28 cellular contexts compared by ENCODE assay signal in the genomic region with DNA sequence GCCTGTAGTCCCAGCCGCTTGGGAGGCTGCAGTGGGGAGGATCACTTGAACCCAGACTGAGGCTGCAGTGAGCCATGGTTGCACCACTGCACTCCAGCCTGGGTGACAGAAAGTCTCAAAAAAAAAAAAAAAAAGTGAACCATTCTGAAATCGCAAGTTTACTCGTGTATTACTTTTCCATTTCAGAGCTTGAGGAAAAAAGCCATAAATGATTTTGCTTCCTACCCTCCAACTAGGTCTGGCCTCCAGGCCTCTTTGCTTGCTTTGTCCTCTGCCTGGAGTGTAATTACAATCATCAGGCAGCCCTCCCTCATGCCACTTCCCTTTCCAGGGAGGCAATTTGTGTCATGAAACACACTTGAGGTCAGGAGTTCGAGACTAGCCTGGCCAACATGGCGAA.
"Had no signal": no experiment of that assay in that cellular context is flagged by ENCODE, and none has a peak within 500 bp of the region (broad histone marks: within the 10 kb centered on the region; RNA-seq: fewer than 3 reads in every experiment).

No MANE protein-coding gene starts in this region.

- H3K4me3 ChIP-seq: left ventricle myocardium inferior, lung, neural progenitor cell, pancreas, prostate gland, skin epidermis, stomach, testis, thyroid gland, transverse colon, upper lobe of left lung, vagina had no signal

- H3K9me3 ChIP-seq: left ventricle myocardium inferior, neutrophil, pancreas, prostate gland, stomach, testis, thyroid gland, transverse colon, upper lobe of left lung, vagina had no signal

- H3K4me1 ChIP-seq: neural progenitor cell, pancreas, testis, thyroid gland had no signal

- H3K27ac Mint-ChIP-seq: mesothelial cell of epicardium; natural killer cell; nephron progenitor cell; neural progenitor cell; stimulated activated naive B cell treated with anti-CD40 and anti-IgM and Interleukin-4, amounts not matched to agents 10 μg/mL and 1 μg/mL and 100 μg/mL, for 72 hours had no signal

- H3K4me3 Mint-ChIP-seq: mesothelial cell of epicardium; naive B cell; natural killer cell; nephron progenitor cell; neural progenitor cell; stimulated activated naive B cell treated with anti-CD40 and anti-IgM and Interleukin-4, amounts not matched to agents 10 μg/mL and 1 μg/mL and 100 μg/mL, for 72 hours had no signal

- DNase-seq: islet precursor cell; left ventricle myocardium inferior; mesendoderm; naive B cell; natural killer cell; nephron progenitor cell; occipital lobe; pancreas; posterior cingulate gyrus; retina; stimulated activated CD4-positive, alpha-beta T cell treated with anti-CD3 and anti-CD28 coated beads, Interleukin-12 subunit alpha, Interleukin-12 subunit beta, amount 100 ng/mL, for 4 hours; stimulated activated CD4-positive, alpha-beta T cell treated with anti-CD3 and anti-CD28 coated beads, Interleukin-15, amount 100 ng/mL, for 24 hours; stimulated activated CD4-positive, alpha-beta T cell treated with anti-CD3 and anti-CD28 coated beads, Interleukin-2, amount 100 ng/mL, for 24 hours; stimulated activated CD4-positive, alpha-beta T cell treated with anti-CD3 and anti-CD28 coated beads, Interleukin-4, amount 100 ng/mL, for 1 hour; stimulated activated naive B cell treated with anti-CD40 and anti-IgM and Interleukin-4, amounts not matched to agents 10 μg/mL and 1 μg/mL and 100 μg/mL, for 72 hours; stimulated activated naive CD8-positive, alpha-beta T cell treated with anti-CD3 and anti-CD28 coated beads, Interleukin-15, Interleukin-2, amounts not matched to agents 100 U/mL and 50 U/mL, for 24 hours; stomach; testis; thyroid gland; transverse colon; upper lobe of left lung had no signal

- H3K36me3 Mint-ChIP-seq: naive B cell, natural killer cell, neural progenitor cell had no signal

- H3K9me3 Mint-ChIP-seq: mesothelial cell of epicardium; natural killer cell; nephron progenitor cell; neural progenitor cell; stimulated activated naive B cell treated with anti-CD40 and anti-IgM and Interleukin-4, amounts not matched to agents 10 μg/mL and 1 μg/mL and 100 μg/mL, for 72 hours had no signal

- H3K27me3 Mint-ChIP-seq: stimulated activated naive B cell treated with anti-CD40 and anti-IgM and Interleukin-4, amounts not matched to agents 10 μg/mL and 1 μg/mL and 100 μg/mL, for 72 hours had no signal

- H3K36me3 ChIP-seq: neural progenitor cell, pancreas, prostate gland had no signal

- H3K4me1 Mint-ChIP-seq: natural killer cell had no signal

- H3K27ac ChIP-seq: left ventricle myocardium inferior, neural progenitor cell, neutrophil, pancreas, prostate gland, skin epidermis, stomach, testis, thyroid gland, transverse colon, upper lobe of left lung, vagina had no signal
